ENCODE assay signal across 8 cellular contexts in the genomic region with DNA sequence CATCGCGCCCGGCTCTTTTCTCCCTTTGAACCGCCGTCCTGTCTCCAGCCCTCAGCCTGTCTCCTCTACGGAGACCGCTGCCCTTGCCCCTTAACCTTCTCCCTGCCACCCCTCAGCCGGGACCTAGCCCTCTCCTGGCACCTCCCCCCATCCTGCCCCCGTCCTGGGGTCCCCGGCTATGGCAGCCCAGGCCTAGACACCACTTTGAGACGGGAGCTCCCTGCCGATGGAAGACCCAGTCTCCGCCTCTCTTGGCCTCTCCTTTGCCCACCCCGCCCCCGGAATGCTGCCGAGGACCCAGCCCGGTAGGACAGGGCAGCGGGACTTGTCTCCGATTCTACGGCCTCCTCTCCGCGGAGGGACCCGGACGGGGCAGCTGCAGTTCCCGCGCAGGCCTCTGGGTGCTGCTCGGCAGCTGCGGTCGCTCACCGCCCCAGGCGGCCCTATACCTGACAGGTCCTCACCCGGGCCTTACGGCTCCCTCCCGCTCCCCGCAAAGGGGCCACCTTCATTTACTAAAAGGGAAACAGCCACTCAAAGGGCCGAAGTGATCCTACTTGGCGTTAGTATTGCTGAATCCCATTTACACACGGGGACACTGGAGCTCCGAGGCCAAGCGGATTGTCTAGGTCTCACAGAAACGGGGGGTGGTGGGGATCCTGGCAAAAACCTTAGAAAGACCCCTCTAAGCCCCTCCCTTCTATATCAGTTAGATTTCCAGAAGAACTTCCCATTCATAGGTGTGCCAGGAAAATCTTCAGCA. TPM values are rescaled to one million over a fixed set of nuclear protein-coding genes. Genes with fewer than 3 reads are reported as not detected.
DNase-seq lines count a peak whose midpoint lies in the region; ATAC-seq and TF ChIP-seq lines count a peak whose summit lies in the region.

No MANE protein-coding gene starts in this region.

- ATAC-seq in HG03571 (IDR thresholded peaks at IDR 0.05; ENCODE audit: unreplicated experiment): no peak

- H3K9me3 ChIP-seq in liver (ENCODE audit: control insufficient read depth in 4 of 4, low read length in 3 of 4): no peaks in the 10 kb centered on the region

- no peaks in the 10 kb centered on the region for H3K36me3 ChIP-seq in liver (ENCODE audit: control insufficient read depth in 4 of 4, insufficient read depth in 3 of 4, low read depth in 1 of 4, low read length in 3 of 4)

- H3K9ac ChIP-seq in liver (ENCODE audit: low read depth in 1 of 2, low read length in 2 of 2): no peak overlapping the region

- TF ChIP-seq CTCF in coronary artery (IDR thresholded peaks at IDR 0.05) (peak; percentile 97), liver (IDR thresholded peaks at IDR 0.05; ENCODE audit: low read depth, low read length, missing input control) (peak; percentile 96)

- peak; percentile 74 to 81 for TF ChIP-seq RAD21 in liver (IDR thresholded peaks at IDR 0.05)

- H3K4me3 ChIP-seq in coronary artery (peak overlapping the region; percentile 43), liver (ENCODE audit: low read depth in 1 of 3, low read length in 3 of 3) (no peak overlapping the region)

- WGBS in liver: 5% methylated on average over 41 of the region's 41 CpGs

- H3K27me3 ChIP-seq in liver (ENCODE audit: control insufficient read depth in 4 of 4, insufficient read depth in 4 of 4, low read length in 3 of 4): peaks cover 0 to 6% (median 0%) of the 10 kb centered on the region in 4 donors

- H3K4me1 ChIP-seq in liver (ENCODE audit: control insufficient read depth in 4 of 4, insufficient read depth in 4 of 4, low read length in 3 of 4): peaks cover 0 to 7% (median 4%) of the 10 kb centered on the region in 4 donors

- H3K27ac ChIP-seq in coronary artery (no peak overlapping the region), liver (ENCODE audit: low read depth in 1 of 2, low read length in 2 of 2) (no peak overlapping the region)

- DNase-seq in D341Med (ENCODE audit: low spot score) (peak; percentile 99), HCEC 1CT (peak; percentile 35), NCI-H510A (lab: John Stamatoyannopoulos, UW) (peak; percentile 75), coronary artery (ENCODE audit: low spot score) (peak; percentile 76)
- DNase-seq in activated CD4-positive, alpha-beta T cell treated with anti-CD3 and anti-CD28 coated beads, Interleukin-2, amount 50 U/mL, for 1 hour: peak; percentile 72
- peak; percentile 42 to 76 (median 42) for DNase-seq in stimulated activated CD4-positive, alpha-beta T cell treated with anti-CD3 and anti-CD28 coated beads, TNF-alpha, amount 100 ng/mL, for 24 hours (ENCODE audit: low read depth in 3 of 3)

TF ChIP-seq in liver, 16 proteins besides CTCF, POLR2A, EP300 and RAD21:
- TF ChIP-seq YY1 (IDR thresholded peaks at IDR 0.05) (no peak), TAF1 (conservative IDR thresholded peaks at IDR 0.05) (no peak), HNF4G (IDR thresholded peaks at IDR 0.05) (no peak), FOXA1 (IDR thresholded peaks at IDR 0.05) (no peak), HNF4A (conservative IDR thresholded peaks at IDR 0.05) (no peak), NR2F2 (IDR thresholded peaks at IDR 0.05) (no peak), SP1 (IDR thresholded peaks at IDR 0.05) (no peak), GABPA (IDR thresholded peaks at IDR 0.05 in 1 of 2, conservative IDR thresholded peaks at IDR 0.05 in 1 of 2) (no peak), JUND (IDR thresholded peaks at IDR 0.05) (no peak), RXRA (IDR thresholded peaks at IDR 0.05) (no peak)
- TF ChIP-seq, protein P1, sequence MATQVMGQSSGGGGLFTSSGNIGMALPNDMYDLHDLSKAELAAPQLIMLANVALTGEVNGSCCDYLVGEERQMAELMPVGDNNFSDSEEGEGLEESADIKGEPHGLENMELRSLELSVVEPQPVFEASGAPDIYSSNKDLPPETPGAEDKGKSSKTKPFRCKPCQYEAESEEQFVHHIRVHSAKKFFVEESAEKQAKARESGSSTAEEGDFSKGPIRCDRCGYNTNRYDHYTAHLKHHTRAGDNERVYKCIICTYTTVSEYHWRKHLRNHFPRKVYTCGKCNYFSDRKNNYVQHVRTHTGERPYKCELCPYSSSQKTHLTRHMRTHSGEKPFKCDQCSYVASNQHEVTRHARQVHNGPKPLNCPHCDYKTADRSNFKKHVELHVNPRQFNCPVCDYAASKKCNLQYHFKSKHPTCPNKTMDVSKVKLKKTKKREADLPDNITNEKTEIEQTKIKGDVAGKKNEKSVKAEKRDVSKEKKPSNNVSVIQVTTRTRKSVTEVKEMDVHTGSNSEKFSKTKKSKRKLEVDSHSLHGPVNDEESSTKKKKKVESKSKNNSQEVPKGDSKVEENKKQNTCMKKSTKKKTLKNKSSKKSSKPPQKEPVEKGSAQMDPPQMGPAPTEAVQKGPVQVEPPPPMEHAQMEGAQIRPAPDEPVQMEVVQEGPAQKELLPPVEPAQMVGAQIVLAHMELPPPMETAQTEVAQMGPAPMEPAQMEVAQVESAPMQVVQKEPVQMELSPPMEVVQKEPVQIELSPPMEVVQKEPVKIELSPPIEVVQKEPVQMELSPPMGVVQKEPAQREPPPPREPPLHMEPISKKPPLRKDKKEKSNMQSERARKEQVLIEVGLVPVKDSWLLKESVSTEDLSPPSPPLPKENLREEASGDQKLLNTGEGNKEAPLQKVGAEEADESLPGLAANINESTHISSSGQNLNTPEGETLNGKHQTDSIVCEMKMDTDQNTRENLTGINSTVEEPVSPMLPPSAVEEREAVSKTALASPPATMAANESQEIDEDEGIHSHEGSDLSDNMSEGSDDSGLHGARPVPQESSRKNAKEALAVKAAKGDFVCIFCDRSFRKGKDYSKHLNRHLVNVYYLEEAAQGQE (IDR thresholded peaks at IDR 0.05): no peak
- TF ChIP-seq, protein P2, sequence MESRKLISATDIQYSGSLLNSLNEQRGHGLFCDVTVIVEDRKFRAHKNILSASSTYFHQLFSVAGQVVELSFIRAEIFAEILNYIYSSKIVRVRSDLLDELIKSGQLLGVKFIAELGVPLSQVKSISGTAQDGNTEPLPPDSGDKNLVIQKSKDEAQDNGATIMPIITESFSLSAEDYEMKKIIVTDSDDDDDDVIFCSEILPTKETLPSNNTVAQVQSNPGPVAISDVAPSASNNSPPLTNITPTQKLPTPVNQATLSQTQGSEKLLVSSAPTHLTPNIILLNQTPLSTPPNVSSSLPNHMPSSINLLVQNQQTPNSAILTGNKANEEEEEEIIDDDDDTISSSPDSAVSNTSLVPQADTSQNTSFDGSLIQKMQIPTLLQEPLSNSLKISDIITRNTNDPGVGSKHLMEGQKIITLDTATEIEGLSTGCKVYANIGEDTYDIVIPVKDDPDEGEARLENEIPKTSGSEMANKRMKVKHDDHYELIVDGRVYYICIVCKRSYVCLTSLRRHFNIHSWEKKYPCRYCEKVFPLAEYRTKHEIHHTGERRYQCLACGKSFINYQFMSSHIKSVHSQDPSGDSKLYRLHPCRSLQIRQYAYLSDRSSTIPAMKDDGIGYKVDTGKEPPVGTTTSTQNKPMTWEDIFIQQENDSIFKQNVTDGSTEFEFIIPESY (IDR thresholded peaks at IDR 0.05): no peak
TF ChIP-seq in liver: peak in this region for 0.

RNA-seq across cellular contexts. Expression of gene TAC4, which starts 32.6 kb away (rescaled TPM):
- not detected for total RNA-seq in liver
- polyA plus RNA-seq in liver: not detected

Comparison
In these comparisons a context has a peak if more than half of its experiments do, and no peak if none do; other contexts are left out.
1. DNase-seq: peak in every context shown above with its lines; median percentile 99 in D341Med; 76 in coronary artery; 75 in NCI-H510A; 72 in activated CD4-positive, alpha-beta T cell treated with anti-CD3 and anti-CD28 coated beads, Interleukin-2, amount 50 U/mL, for 1 hour; 42 in stimulated activated CD4-positive, alpha-beta T cell treated with anti-CD3 and anti-CD28 coated beads, TNF-alpha, amount 100 ng/mL, for 24 hours; 35 in HCEC 1CT.